In genomic region chr6:89260832-89261231, GRCh38 we compare ENCODE assay signal across 13 cellular contexts. TPM values are rescaled to one million over a fixed set of nuclear protein-coding genes. Genes with fewer than 3 reads are reported as not detected.
DNase-seq lines count a peak whose midpoint lies in the region; ATAC-seq and TF ChIP-seq lines count a peak whose summit lies in the region.
"Had no signal": no experiment of that assay in that cellular context is flagged by ENCODE, and none has a peak within 500 bp of the region (broad histone marks: within the 10 kb centered on the region; RNA-seq: fewer than 3 reads in every experiment).

No MANE protein-coding gene starts in this region.

- H3K4me3 Mint-ChIP-seq in MCF 10A (ENCODE audit: unreplicated experiment) = no peak overlapping the region
- no peak overlapping the region for H3K4me3 Mint-ChIP-seq in stimulated activated naive B cell treated with anti-CD40 and anti-IgM and Interleukin-4, amounts not matched to agents 10 μg/mL and 1 μg/mL and 100 μg/mL, for 72 hours
- H3K4me3 Mint-ChIP-seq: naive thymus-derived CD8-positive, alpha-beta T cell; T-cell had no signal

- no peak for TF ChIP-seq POLR2A in breast epithelium (IDR thresholded peaks at IDR 0.05)

- TF ChIP-seq CTCF in MCF 10A (IDR thresholded peaks at IDR 0.05; ENCODE audit: unreplicated experiment) = no peak
- TF ChIP-seq CTCF in breast epithelium (IDR thresholded peaks at IDR 0.05) = no peak

- H3K4me3 ChIP-seq in breast epithelium (no peak overlapping the region), MG63 (no peak overlapping the region)
- H3K4me3 ChIP-seq: thoracic aorta had no signal

- H3K36me3 ChIP-seq in breast epithelium = no peaks in the 10 kb centered on the region
- H3K36me3 ChIP-seq in MG63 = no peaks in the 10 kb centered on the region
- H3K36me3 ChIP-seq: thoracic aorta had no signal

- H3K9me3 ChIP-seq in breast epithelium (no peaks in the 10 kb centered on the region), MG63 (no peaks in the 10 kb centered on the region)
- H3K9me3 ChIP-seq: thoracic aorta had no signal

- peaks cover 11% of the 10 kb centered on the region for H3K27me3 Mint-ChIP-seq in MCF 10A (ENCODE audit: insufficient read depth, unreplicated experiment)
- H3K27me3 Mint-ChIP-seq in stimulated activated naive B cell treated with anti-CD40 and anti-IgM and Interleukin-4, amounts not matched to agents 10 μg/mL and 1 μg/mL and 100 μg/mL, for 72 hours = no peaks in the 10 kb centered on the region

- H3K27ac Mint-ChIP-seq in MCF 10A (ENCODE audit: low read depth, unreplicated experiment) = no peak overlapping the region
- H3K27ac Mint-ChIP-seq in stimulated activated naive B cell treated with anti-CD40 and anti-IgM and Interleukin-4, amounts not matched to agents 10 μg/mL and 1 μg/mL and 100 μg/mL, for 72 hours = no peak overlapping the region
- H3K27ac Mint-ChIP-seq: naive thymus-derived CD8-positive, alpha-beta T cell; T-cell had no signal

- no peaks in the 10 kb centered on the region for H3K9me3 Mint-ChIP-seq in MCF 10A (ENCODE audit: unreplicated experiment)
- H3K9me3 Mint-ChIP-seq in stimulated activated naive B cell treated with anti-CD40 and anti-IgM and Interleukin-4, amounts not matched to agents 10 μg/mL and 1 μg/mL and 100 μg/mL, for 72 hours = no peaks in the 10 kb centered on the region
- H3K9me3 Mint-ChIP-seq: naive thymus-derived CD8-positive, alpha-beta T cell; T-cell had no signal

- peak; percentile 11 for DNase-seq in MCF 10A (ENCODE audit: unreplicated experiment)
- no peak for DNase-seq in breast epithelium (ENCODE audit: low spot score in 2 of 2)
- DNase-seq in NCI-H1105 treated with DMSO at 0.1 percent for 48 hours (lab: John Stamatoyannopoulos, UW) = peak; percentile 51
- peak; percentile 27 for DNase-seq in SKM-1 treated with dmso at 0.1 percent for 144 hours (lab: John Stamatoyannopoulos, UW; ENCODE audit: unreplicated experiment)
- DNase-seq in stimulated activated naive B cell treated with anti-CD40 and anti-IgM and Interleukin-4, amounts not matched to agents 10 μg/mL and 1 μg/mL and 100 μg/mL, for 72 hours = no peak
- no peak for DNase-seq in MG63
- DNase-seq: C1 segment of cervical spinal cord, cortex of kidney, T-cell had no signal

- no peaks in the 10 kb centered on the region for H3K4me1 ChIP-seq in breast epithelium

- ATAC-seq in stimulated activated naive B cell treated with anti-CD40 and anti-IgM and Interleukin-4, amounts not matched to agents 10 μg/mL and 1 μg/mL and 100 μg/mL, for 72 hours (replicated peaks) = peak; percentile 44 to 51
- ATAC-seq in GM18858 (IDR thresholded peaks at IDR 0.05; ENCODE audit: unreplicated experiment) (no peak), HG02852 (IDR thresholded peaks at IDR 0.05; ENCODE audit: unreplicated experiment) (no peak)
- ATAC-seq: T-cell had no signal

- BruUV-seq in MCF 10A (replicated peaks; lab: Mats Ljungman, UMichigan) = no TSS peak

- H3K27ac ChIP-seq in breast epithelium = no peak overlapping the region
- H3K27ac ChIP-seq: thoracic aorta had no signal

- no peaks in the 10 kb centered on the region for H3K36me3 Mint-ChIP-seq in MCF 10A (ENCODE audit: insufficient read depth, unreplicated experiment)
- no peaks in the 10 kb centered on the region for H3K36me3 Mint-ChIP-seq in stimulated activated naive B cell treated with anti-CD40 and anti-IgM and Interleukin-4, amounts not matched to agents 10 μg/mL and 1 μg/mL and 100 μg/mL, for 72 hours
- H3K36me3 Mint-ChIP-seq: naive thymus-derived CD8-positive, alpha-beta T cell; T-cell had no signal

- intact Hi-C loops in MCF 10A (cut with micrococcal nuclease) (no loop called here), breast epithelium (cut with DNase I; ENCODE audit: low total_unique reads) (no loop called here)

- H3K27me3 ChIP-seq in breast epithelium = no peaks in the 10 kb centered on the region
- no peaks in the 10 kb centered on the region for H3K27me3 ChIP-seq in MG63

- no peaks in the 10 kb centered on the region for H3K4me1 Mint-ChIP-seq in MCF 10A (ENCODE audit: insufficient read depth, unreplicated experiment)
- peaks cover 9 to 22% of the 10 kb centered on the region in 2 donors for H3K4me1 Mint-ChIP-seq in stimulated activated naive B cell treated with anti-CD40 and anti-IgM and Interleukin-4, amounts not matched to agents 10 μg/mL and 1 μg/mL and 100 μg/mL, for 72 hours

- POLR2A ChIA-PET in MCF 10A (lab: Yijun Ruan, JAX) = no interaction called here

- CTCF ChIA-PET in MCF 10A (lab: Yijun Ruan, JAX) = no interaction called here

RNA-seq across cellular contexts. Expression of gene GABRR1, which starts 43.7 kb away (rescaled TPM):
- total RNA-seq in MCF 10A (2022) (not detected in 2 replicates), breast epithelium (not detected)
- not detected in 2 replicates for total RNA-seq in MG63 (2014; rRNA removed; shearing (Covaris generic); ENCODE audit: low replicate concordance)
- total RNA-seq: naive thymus-derived CD8-positive, alpha-beta T cell; T-cell had no signal

RNA-seq across cellular contexts. Expression of gene GABRR2, which starts 54.3 kb away (rescaled TPM):
- total RNA-seq in MCF 10A (2022) = not detected in 2 replicates
- total RNA-seq in breast epithelium = 1 to 10 TPM in 2 of 3 donors, under 1 TPM in 1; 0.32 to 3.3 (median 2.3) TPM
- total RNA-seq in MG63 (2014; rRNA removed; shearing (Covaris generic); ENCODE audit: low replicate concordance) = not detected in 2 replicates

Comparison
In these comparisons a context has a peak if more than half of its experiments do, and no peak if none do; other contexts are left out.
1. DNase-seq: peak in MCF 10A (single experiment), NCI-H1105 treated with DMSO at 0.1 percent for 48 hours (single experiment) and SKM-1 treated with dmso at 0.1 percent for 144 hours (single experiment); none in breast epithelium (0 of 2), stimulated activated naive B cell treated with anti-CD40 and anti-IgM and Interleukin-4, amounts not matched to agents 10 μg/mL and 1 μg/mL and 100 μg/mL, for 72 hours (single experiment) and MG63 (single experiment).
2. ATAC-seq: peak in stimulated activated naive B cell treated with anti-CD40 and anti-IgM and Interleukin-4, amounts not matched to agents 10 μg/mL and 1 μg/mL and 100 μg/mL, for 72 hours (2 of 2); none in GM18858 (single experiment) and HG02852 (single experiment).